2 cellular contexts compared by ENCODE assay signal in the genomic region with DNA sequence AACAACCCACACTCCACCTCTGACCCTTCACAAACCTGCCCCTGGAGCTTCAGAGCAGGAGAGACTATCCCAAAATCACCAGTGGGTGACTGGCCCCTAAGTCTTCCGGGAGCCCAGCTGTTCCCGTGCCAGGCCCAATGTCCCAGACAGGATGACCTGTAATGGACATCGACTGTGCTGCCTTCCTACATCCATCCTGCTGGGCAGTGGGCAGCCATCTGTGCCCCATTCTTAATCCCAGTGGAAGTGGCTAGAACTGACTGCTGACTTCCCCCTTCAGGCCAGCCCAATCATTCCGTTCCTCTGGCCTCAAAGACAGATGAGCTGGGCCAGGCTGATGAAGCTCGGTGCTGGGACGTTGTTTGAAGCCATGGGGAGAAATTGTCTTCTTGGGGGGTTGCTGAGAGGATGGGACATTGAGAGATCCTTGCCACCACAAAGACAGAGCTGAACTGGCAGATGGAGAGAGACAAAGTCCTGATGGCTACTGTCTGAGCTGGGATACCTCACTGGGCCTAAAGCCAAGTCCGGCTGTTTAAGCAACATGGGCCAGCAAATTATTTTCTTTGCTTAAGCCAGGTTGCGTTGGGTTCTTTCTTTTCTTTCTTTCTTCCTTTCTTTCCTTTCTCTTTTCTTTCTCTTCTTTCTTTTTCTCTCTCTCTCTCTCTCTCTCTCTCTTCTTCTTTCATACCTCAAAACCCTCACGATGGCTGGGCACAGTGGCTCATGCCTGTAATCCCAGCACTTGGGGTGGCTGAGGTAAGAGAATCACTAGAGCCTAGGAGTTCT.
TF ChIP-seq lines count a peak whose summit lies in the region.

No MANE protein-coding gene starts in this region.

TF ChIP-seq in liver, 16 proteins besides CTCF, POLR2A, EP300 and RAD21:
- TF ChIP-seq HNF4A (conservative IDR thresholded peaks at IDR 0.05) (peak; percentile 22 to 26), NR2F2 (IDR thresholded peaks at IDR 0.05) (no peak)
TF ChIP-seq in liver: peak in this region for 1.

TF ChIP-seq in HepG2, 621 proteins besides CTCF, POLR2A, EP300 and RAD21:
- TF ChIP-seq ZNF3 (CRISPR knock-in tag; IDR thresholded peaks at IDR 0.05) (no peak), CCAR2 (optimal IDR thresholded peaks at IDR 0.05; ENCODE audit: low read depth, low read length) (no peak), ZNF432 (CRISPR knock-in tag; IDR thresholded peaks at IDR 0.05; ENCODE audit: borderline replicate concordance) (no peak), ZNF781 (CRISPR knock-in tag; IDR thresholded peaks at IDR 0.05; ENCODE audit: borderline replicate concordance, not compliant biosample characterization) (no peak), ZNF138 (CRISPR knock-in tag; IDR thresholded peaks at IDR 0.05; ENCODE audit: low read depth) (no peak), ZNF331 (CRISPR knock-in tag; IDR thresholded peaks at IDR 0.05) (no peak), ZNF773 (CRISPR knock-in tag; IDR thresholded peaks at IDR 0.05; ENCODE audit: borderline replicate concordance) (no peak), GABPB1 (CRISPR knock-in tag; IDR thresholded peaks at IDR 0.05) (no peak), HNRNPH1 (optimal IDR thresholded peaks at IDR 0.05; ENCODE audit: low read depth, low read length) (no peak), FOXJ3 (CRISPR knock-in tag; IDR thresholded peaks at IDR 0.05; ENCODE audit: borderline replicate concordance) (no peak), TGIF2 (CRISPR knock-in tag; IDR thresholded peaks at IDR 0.05) (no peak)
- TF ChIP-seq, protein P1, sequence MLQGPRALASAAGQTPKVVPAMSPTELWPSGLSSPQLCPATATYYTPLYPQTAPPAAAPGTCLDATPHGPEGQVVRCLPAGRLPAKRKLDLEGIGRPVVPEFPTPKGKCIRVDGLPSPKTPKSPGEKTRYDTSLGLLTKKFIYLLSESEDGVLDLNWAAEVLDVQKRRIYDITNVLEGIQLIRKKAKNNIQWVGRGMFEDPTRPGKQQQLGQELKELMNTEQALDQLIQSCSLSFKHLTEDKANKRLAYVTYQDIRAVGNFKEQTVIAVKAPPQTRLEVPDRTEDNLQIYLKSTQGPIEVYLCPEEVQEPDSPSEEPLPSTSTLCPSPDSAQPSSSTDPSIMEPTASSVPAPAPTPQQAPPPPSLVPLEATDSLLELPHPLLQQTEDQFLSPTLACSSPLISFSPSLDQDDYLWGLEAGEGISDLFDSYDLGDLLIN (CRISPR knock-in tag; IDR thresholded peaks at IDR 0.05; ENCODE audit: borderline replicate concordance): no peak
- TF ChIP-seq, protein P2, sequence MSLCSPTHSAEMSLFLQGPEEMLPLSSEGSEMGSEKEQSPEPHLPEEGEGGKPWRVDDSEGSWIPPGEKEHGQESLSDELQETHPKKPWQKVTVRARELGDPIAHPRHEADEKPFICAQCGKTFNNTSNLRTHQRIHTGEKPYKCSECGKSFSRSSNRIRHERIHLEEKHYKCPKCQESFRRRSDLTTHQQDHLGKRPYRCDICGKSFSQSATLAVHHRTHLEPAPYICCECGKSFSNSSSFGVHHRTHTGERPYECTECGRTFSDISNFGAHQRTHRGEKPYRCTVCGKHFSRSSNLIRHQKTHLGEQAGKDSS (CRISPR knock-in tag; IDR thresholded peaks at IDR 0.05; ENCODE audit: borderline replicate concordance, low read depth): no peak
- TF ChIP-seq, protein P3, sequence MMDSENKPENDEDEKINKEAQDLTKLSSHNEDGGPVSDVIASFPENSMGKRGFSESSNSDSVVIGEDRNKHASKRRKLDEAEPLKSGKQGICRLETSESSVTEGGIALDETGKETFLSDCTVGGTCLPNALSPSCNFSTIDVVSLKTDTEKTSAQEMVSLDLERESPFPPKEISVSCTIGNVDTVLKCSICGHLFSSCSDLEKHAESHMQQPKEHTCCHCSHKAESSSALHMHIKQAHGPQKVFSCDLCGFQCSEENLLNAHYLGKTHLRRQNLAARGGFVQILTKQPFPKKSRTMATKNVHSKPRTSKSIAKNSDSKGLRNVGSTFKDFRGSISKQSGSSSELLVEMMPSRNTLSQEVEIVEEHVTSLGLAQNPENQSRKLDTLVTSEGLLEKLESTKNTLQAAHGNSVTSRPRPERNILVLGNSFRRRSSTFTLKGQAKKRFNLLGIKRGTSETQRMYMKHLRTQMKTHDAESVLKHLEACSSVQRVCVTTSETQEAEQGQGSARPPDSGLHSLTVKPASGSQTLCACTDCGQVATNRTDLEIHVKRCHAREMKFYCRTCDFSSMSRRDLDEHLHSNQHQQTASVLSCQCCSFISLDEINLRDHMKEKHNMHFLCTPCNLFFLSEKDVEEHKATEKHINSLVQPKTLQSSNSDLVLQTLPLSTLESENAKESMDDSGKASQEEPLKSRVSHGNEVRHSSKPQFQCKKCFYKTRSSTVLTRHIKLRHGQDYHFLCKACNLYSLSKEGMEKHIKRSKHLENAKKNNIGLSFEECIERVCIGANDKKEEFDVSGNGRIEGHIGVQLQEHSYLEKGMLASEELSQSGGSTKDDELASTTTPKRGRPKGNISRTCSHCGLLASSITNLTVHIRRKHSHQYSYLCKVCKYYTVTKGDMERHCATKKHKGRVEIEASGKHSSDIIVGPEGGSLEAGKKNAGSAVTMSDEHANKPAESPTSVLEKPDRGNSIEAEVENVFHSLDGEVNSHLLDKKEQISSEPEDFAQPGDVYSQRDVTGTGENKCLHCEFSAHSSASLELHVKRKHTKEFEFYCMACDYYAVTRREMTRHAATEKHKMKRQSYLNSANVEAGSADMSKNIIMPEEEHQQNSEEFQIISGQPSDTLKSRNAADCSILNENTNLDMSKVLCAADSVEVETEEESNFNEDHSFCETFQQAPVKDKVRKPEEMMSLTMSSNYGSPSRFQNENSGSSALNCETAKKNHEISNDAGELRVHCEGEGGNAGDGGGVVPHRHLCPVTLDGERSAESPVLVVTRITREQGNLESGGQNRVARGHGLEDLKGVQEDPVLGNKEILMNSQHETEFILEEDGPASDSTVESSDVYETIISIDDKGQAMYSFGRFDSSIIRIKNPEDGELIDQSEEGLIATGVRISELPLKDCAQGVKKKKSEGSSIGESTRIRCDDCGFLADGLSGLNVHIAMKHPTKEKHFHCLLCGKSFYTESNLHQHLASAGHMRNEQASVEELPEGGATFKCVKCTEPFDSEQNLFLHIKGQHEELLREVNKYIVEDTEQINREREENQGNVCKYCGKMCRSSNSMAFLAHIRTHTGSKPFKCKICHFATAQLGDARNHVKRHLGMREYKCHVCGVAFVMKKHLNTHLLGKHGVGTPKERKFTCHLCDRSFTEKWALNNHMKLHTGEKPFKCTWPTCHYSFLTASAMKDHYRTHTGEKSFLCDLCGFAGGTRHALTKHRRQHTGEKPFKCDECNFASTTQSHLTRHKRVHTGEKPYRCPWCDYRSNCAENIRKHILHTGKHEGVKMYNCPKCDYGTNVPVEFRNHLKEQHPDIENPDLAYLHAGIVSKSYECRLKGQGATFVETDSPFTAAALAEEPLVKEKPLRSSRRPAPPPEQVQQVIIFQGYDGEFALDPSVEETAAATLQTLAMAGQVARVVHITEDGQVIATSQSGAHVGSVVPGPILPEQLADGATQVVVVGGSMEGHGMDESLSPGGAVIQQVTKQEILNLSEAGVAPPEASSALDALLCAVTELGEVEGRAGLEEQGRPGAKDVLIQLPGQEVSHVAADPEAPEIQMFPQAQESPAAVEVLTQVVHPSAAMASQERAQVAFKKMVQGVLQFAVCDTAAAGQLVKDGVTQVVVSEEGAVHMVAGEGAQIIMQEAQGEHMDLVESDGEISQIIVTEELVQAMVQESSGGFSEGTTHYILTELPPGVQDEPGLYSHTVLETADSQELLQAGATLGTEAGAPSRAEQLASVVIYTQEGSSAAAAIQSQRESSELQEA (CRISPR knock-in tag; IDR thresholded peaks at IDR 0.05; ENCODE audit: not compliant biosample characterization): no peak
